In the genomic region with DNA sequence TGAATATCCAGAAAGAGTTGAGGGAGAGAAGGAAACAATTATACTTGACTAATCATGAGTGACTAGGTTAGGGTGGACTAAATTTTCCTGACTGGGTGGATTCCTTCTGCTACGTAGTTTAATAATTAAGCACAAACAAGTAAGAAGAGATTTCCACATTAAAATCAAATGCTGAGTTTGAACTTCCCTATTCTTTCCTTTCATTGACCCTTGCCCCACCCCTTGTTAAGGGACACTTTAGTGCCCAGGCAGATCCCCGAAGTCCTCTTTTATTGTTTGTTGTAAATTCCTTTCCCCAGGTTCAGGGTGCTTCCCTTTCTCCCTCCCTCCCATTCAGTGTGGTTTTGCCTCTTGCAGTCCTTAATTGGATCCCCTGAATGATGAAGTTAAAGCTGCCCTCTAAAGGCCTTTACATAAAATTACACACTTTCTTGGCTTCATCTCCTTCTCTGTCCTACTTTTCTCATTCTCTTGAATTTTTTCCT, we compare ENCODE assay signal across 10 cellular contexts. TPM values are rescaled to one million over a fixed set of nuclear protein-coding genes. Genes with fewer than 3 reads are reported as not detected.
DNase-seq lines count a peak whose midpoint lies in the region; TF ChIP-seq lines count a peak whose summit lies in the region.
"Had no signal": no experiment of that assay in that cellular context is flagged by ENCODE, and none has a peak within 500 bp of the region (broad histone marks: within the 10 kb centered on the region; RNA-seq: fewer than 3 reads in every experiment).

No MANE protein-coding gene starts in this region.

- DNase-seq in NCI-H1436 (lab: John Stamatoyannopoulos, UW) (peak; percentile 2), NCI-H1436 treated with DMSO at 0.1 percent for 48 hours (lab: John Stamatoyannopoulos, UW) (no peak), NCI-H1694 treated with DMSO at 0.1 percent for 48 hours (lab: John Stamatoyannopoulos, UW) (peak; percentile 36), dorsolateral prefrontal cortex (no peak), retina (peak; percentile 6)
- DNase-seq in activated CD4-positive, alpha-beta T cell treated with anti-CD3 and anti-CD28 coated beads for 48 hours = no peak
- DNase-seq in stimulated activated CD4-positive, alpha-beta T cell treated with anti-CD3 and anti-CD28 coated beads, Interleukin-2, amount 100 ng/mL, for 24 hours = no peak
- DNase-seq in activated naive CD4-positive, alpha-beta T cell treated with anti-CD3 and anti-CD28 coated beads, Interleukin-2, amount 10 ng/mL, durations not matched to agents 7 days and 5 days = no peak
- DNase-seq: tibial artery had no signal

- no peak overlapping the region for H3K27ac ChIP-seq in dorsolateral prefrontal cortex
- H3K27ac ChIP-seq: SK-N-MC, tibial artery had no signal

- TF ChIP-seq CTCF in dorsolateral prefrontal cortex (IDR thresholded peaks at IDR 0.05 in 54 of 56, conservative IDR thresholded peaks at IDR 0.05 in 2 of 56; ENCODE audit: low read depth in 1 of 56, partially characterized antibody in 56 of 56) = peak in 34 of 56 donors; percentile 8 to 52 (median 24)

- intact Hi-C loops in dorsolateral prefrontal cortex (cut with DNase I) = no loop called here

- H3K36me3 Mint-ChIP-seq in activated naive CD4-positive, alpha-beta T cell treated with anti-CD3 and anti-CD28 coated beads, Interleukin-2, amount 10 ng/mL, durations not matched to agents 7 days and 5 days = no peaks in the 10 kb centered on the region

- H3K4me3 Mint-ChIP-seq in activated naive CD4-positive, alpha-beta T cell treated with anti-CD3 and anti-CD28 coated beads, Interleukin-2, amount 10 ng/mL, durations not matched to agents 7 days and 5 days = no peak overlapping the region

- no peaks in the 10 kb centered on the region for H3K27me3 ChIP-seq in dorsolateral prefrontal cortex
- H3K27me3 ChIP-seq: tibial artery had no signal

- no peak overlapping the region for H3K4me3 ChIP-seq in dorsolateral prefrontal cortex
- H3K4me3 ChIP-seq: SK-N-MC, tibial artery had no signal

- no peaks in the 10 kb centered on the region for H3K27me3 Mint-ChIP-seq in activated naive CD4-positive, alpha-beta T cell treated with anti-CD3 and anti-CD28 coated beads, Interleukin-2, amount 10 ng/mL, durations not matched to agents 7 days and 5 days

- no peak overlapping the region for H3K27ac Mint-ChIP-seq in activated naive CD4-positive, alpha-beta T cell treated with anti-CD3 and anti-CD28 coated beads, Interleukin-2, amount 10 ng/mL, durations not matched to agents 7 days and 5 days

- CTCF ChIA-PET in activated naive CD4-positive, alpha-beta T cell treated with anti-CD3 and anti-CD28 coated beads, Interleukin-2, amount 10 ng/mL, durations not matched to agents 7 days and 5 days (lab: Charles Lee) = no interaction called here

- H3K9me3 Mint-ChIP-seq in activated naive CD4-positive, alpha-beta T cell treated with anti-CD3 and anti-CD28 coated beads, Interleukin-2, amount 10 ng/mL, durations not matched to agents 7 days and 5 days = no peaks in the 10 kb centered on the region

- no peaks in the 10 kb centered on the region for H3K4me1 Mint-ChIP-seq in activated naive CD4-positive, alpha-beta T cell treated with anti-CD3 and anti-CD28 coated beads, Interleukin-2, amount 10 ng/mL, durations not matched to agents 7 days and 5 days

RNA-seq across cellular contexts. Expression of a gene that starts 8.8 kb away (rescaled TPM):
- total RNA-seq in dorsolateral prefrontal cortex = not detected

Comparison
In these comparisons a context has a peak if more than half of its experiments do, and no peak if none do; other contexts are left out.
1. DNase-seq: peak in NCI-H1436 (single experiment), NCI-H1694 treated with DMSO at 0.1 percent for 48 hours (single experiment) and retina (single experiment); none in NCI-H1436 treated with DMSO at 0.1 percent for 48 hours (single experiment), dorsolateral prefrontal cortex (0 of 10), activated CD4-positive, alpha-beta T cell treated with anti-CD3 and anti-CD28 coated beads for 48 hours (single experiment), stimulated activated CD4-positive, alpha-beta T cell treated with anti-CD3 and anti-CD28 coated beads, Interleukin-2, amount 100 ng/mL, for 24 hours (0 of 2) and activated naive CD4-positive, alpha-beta T cell treated with anti-CD3 and anti-CD28 coated beads, Interleukin-2, amount 10 ng/mL, durations not matched to agents 7 days and 5 days (single experiment).